ENCODE assay signal across 12 cellular contexts in the genomic region with DNA sequence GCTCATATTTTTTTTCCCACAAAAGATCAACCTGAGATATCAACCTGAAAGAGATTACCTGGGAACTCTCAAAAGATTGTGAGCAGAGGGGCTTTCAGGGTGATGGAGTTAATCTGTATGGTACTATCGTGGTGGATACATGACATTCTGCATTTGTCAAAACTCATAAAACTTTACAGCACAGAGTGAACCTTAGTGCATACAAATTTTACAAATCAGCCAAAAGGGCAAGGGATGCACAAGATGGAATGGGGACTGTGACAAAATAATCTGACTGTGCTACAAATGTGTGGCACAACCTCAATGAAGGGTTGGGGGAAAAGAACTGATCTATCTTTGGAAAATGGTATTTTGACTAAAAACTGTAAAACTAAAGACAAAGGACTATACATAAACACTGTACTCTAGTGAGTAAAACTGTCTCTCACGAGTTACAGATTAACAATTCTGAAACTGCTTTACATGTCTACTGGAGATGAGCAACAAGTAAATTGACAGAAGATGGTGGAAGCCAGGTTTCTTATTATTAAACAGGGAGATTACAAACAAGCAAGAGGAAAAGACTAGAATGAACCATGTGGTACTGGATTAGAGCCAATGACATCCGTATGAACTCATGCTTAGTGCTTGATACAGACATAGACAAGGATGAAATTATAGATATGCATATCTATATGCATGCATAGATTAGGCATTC. TPM values are rescaled to one million over a fixed set of nuclear protein-coding genes. Genes with fewer than 3 reads are reported as not detected.
DNase-seq lines count a peak whose midpoint lies in the region; ATAC-seq and TF ChIP-seq lines count a peak whose summit lies in the region.
"Had no signal": no experiment of that assay in that cellular context is flagged by ENCODE, and none has a peak within 500 bp of the region (broad histone marks: within the 10 kb centered on the region; RNA-seq: fewer than 3 reads in every experiment).

No MANE protein-coding gene starts in this region.

- no peaks in the 10 kb centered on the region for H3K9me3 ChIP-seq in vagina

- H3K4me1 ChIP-seq in vagina = no peaks in the 10 kb centered on the region

- intact Hi-C loops in vagina (cut with DNase I) = no loop called here

- no peak for TF ChIP-seq CTCF in vagina (IDR thresholded peaks at IDR 0.05)

- no peaks in the 10 kb centered on the region for H3K27me3 ChIP-seq in vagina

- peak; percentile 98 for ATAC-seq in GM18870 (IDR thresholded peaks at IDR 0.05; ENCODE audit: unreplicated experiment)
- peak; percentile 97 for ATAC-seq in GM21619 (IDR thresholded peaks at IDR 0.05; ENCODE audit: unreplicated experiment)
- ATAC-seq in HG03432 (IDR thresholded peaks at IDR 0.05; ENCODE audit: unreplicated experiment) = peak; percentile 97
- ATAC-seq: HepG2 had no signal

- no peak overlapping the region for H3K27ac ChIP-seq in caudate nucleus (ENCODE audit: low read depth, low read length)
- no peak overlapping the region for H3K27ac ChIP-seq in vagina

- no peaks in the 10 kb centered on the region for H3K36me3 ChIP-seq in vagina

- DNase-seq in foreskin melanocyte (peak; percentile 38), caudate nucleus (lab: John Stamatoyannopoulos, UW) (no peak), vagina (ENCODE audit: extremely low spot score in 2 of 2) (no peak), DMS79 treated with DMSO at 0.1 percent for 48 hours (lab: John Stamatoyannopoulos, UW) (no peak), EL (no peak)
- DNase-seq: cerebellar nuclear complex, immature natural killer cell had no signal

- TF ChIP-seq POLR2A in vagina (IDR thresholded peaks at IDR 0.05) = no peak

- no peak overlapping the region for H3K4me3 ChIP-seq in vagina

RNA-seq across cellular contexts. Expression of a gene that starts 24.8 kb away (rescaled TPM):
- not detected for total RNA-seq in vagina
- total RNA-seq: G401, HepG2 had no signal

RNA-seq across cellular contexts. Expression of a gene that starts 59.9 kb away (rescaled TPM):
- total RNA-seq in vagina = not detected
- total RNA-seq: G401, HepG2 had no signal
